In genomic region chr5:107635276-107635675, GRCh38 we compare ENCODE assay signal across 17 cellular contexts. TPM values are rescaled to one million over a fixed set of nuclear protein-coding genes. Genes with fewer than 3 reads are reported as not detected.
DNase-seq lines count a peak whose midpoint lies in the region; ATAC-seq, FAIRE-seq and TF ChIP-seq lines count a peak whose summit lies in the region.
"Had no signal": no experiment of that assay in that cellular context is flagged by ENCODE, and none has a peak within 500 bp of the region (broad histone marks: within the 10 kb centered on the region; RNA-seq: fewer than 3 reads in every experiment).

No MANE protein-coding gene starts in this region.

- no peaks in the 10 kb centered on the region for H4K20me1 ChIP-seq in GM23338 (replicated peaks; ENCODE audit: insufficient read depth)

- no peaks in the 10 kb centered on the region; the same call in 1 of the 2 replicates for H3K79me2 ChIP-seq in GM23338 (replicated peaks; ENCODE audit: insufficient read depth)

- H3K9me3 Mint-ChIP-seq in GM23338, result no peaks in the 10 kb centered on the region
- no peaks in the 10 kb centered on the region for H3K9me3 Mint-ChIP-seq in WTC11
- peaks cover 7% of the 10 kb centered on the region for H3K9me3 Mint-ChIP-seq in glutamatergic neuron (ENCODE audit: unreplicated experiment)
- H3K9me3 Mint-ChIP-seq in osteocyte (ENCODE audit: unreplicated experiment), result no peaks in the 10 kb centered on the region

- no peaks in the 10 kb centered on the region for H3K36me3 ChIP-seq in GM23338 (ENCODE audit: insufficient read depth)
- no peaks in the 10 kb centered on the region for H3K36me3 ChIP-seq in right atrium auricular region
- H3K36me3 ChIP-seq: BE2C, HAP-1 had no signal

- ATAC-seq in GM23338 (peak; percentile 28; the same call in 1 of the 3 replicates), WTC11 (peak; percentile 44; the same call in 1 of the 2 replicates), HG02870 (IDR thresholded peaks at IDR 0.05; ENCODE audit: unreplicated experiment) (no peak)

- TF ChIP-seq CTCF in GM23338 (conservative IDR thresholded peaks at IDR 0.05; ENCODE audit: low read depth in 2 of 2) (no peak), WTC11 (IDR thresholded peaks at IDR 0.05) (no peak), glutamatergic neuron (IDR thresholded peaks at IDR 0.05; ENCODE audit: partially characterized antibody, unreplicated experiment) (no peak), osteocyte (IDR thresholded peaks at IDR 0.05) (no peak), right atrium auricular region (IDR thresholded peaks at IDR 0.05) (no peak)

- no peak for TF ChIP-seq POLR2A in H54 (IDR thresholded peaks at IDR 0.05; ENCODE audit: low read depth, low read length)

- H3K27me3 Mint-ChIP-seq in GM23338 (ENCODE audit: insufficient read depth, low read depth, poor library complexity), result peaks cover 5% of the 10 kb centered on the region
- no peaks in the 10 kb centered on the region for H3K27me3 Mint-ChIP-seq in WTC11 (ENCODE audit: low read depth)
- H3K27me3 Mint-ChIP-seq in glutamatergic neuron (ENCODE audit: unreplicated experiment), result no peaks in the 10 kb centered on the region
- H3K27me3 Mint-ChIP-seq in osteocyte (ENCODE audit: unreplicated experiment), result no peaks in the 10 kb centered on the region

- no peak overlapping the region for H2AFZ ChIP-seq in GM23338

- H3K27ac Mint-ChIP-seq in GM23338 (peak overlapping the region; percentile 73; the same call in 1 of the 2 replicates), WTC11 (peak overlapping the region; percentile 33; the same call in 1 of the 2 replicates), glutamatergic neuron (ENCODE audit: unreplicated experiment) (peak overlapping the region; percentile 6), osteocyte (ENCODE audit: unreplicated experiment) (peak overlapping the region; percentile 76)
- H3K27ac Mint-ChIP-seq: CD4-positive, alpha-beta memory T cell had no signal

- H3K4me1 ChIP-seq in GM23338 (ENCODE audit: insufficient read depth), result peaks cover 36% of the 10 kb centered on the region
- H3K4me1 ChIP-seq in right atrium auricular region, result peaks cover 0 to 6% of the 10 kb centered on the region in 2 donors

- no peaks in the 10 kb centered on the region for H3K9me2 ChIP-seq in GM23338 (ENCODE audit: insufficient read depth)

- H3K4me1 Mint-ChIP-seq in GM23338 (peaks cover 57% of the 10 kb centered on the region), WTC11 (peaks cover 54% of the 10 kb centered on the region), glutamatergic neuron (ENCODE audit: low read depth, unreplicated experiment) (peaks cover 73% of the 10 kb centered on the region), osteocyte (ENCODE audit: unreplicated experiment) (peaks cover 40% of the 10 kb centered on the region)
- H3K4me1 Mint-ChIP-seq: CD4-positive, alpha-beta memory T cell had no signal

- H3K27me3 ChIP-seq in GM23338 (ENCODE audit: insufficient read depth) (no peaks in the 10 kb centered on the region), right atrium auricular region (no peaks in the 10 kb centered on the region)
- H3K27me3 ChIP-seq: BE2C had no signal

- POLR2A ChIA-PET in WTC11 (lab: Charles Lee), result no interaction called here

- FAIRE-seq in H54 (lab: Jason Lieb, UNC), result no peak
- FAIRE-seq: D721Med had no signal

- no peaks in the 10 kb centered on the region for H3F3A ChIP-seq in GM23338 (replicated peaks; ENCODE audit: low read depth)

- H3K4me2 ChIP-seq in GM23338, result no peak overlapping the region

- CTCF ChIA-PET in WTC11 (lab: Charles Lee), result interaction anchor here (1.1 kb wide), 1 partner anchor 63 kb away, joined by 4 read pairs; no protein-coding TSS in a partner anchor

- H3K36me3 Mint-ChIP-seq in GM23338 (ENCODE audit: low read depth) (no peaks in the 10 kb centered on the region; the same call in 2 of the 3 replicates), WTC11 (no peaks in the 10 kb centered on the region), glutamatergic neuron (ENCODE audit: unreplicated experiment) (no peaks in the 10 kb centered on the region), osteocyte (ENCODE audit: unreplicated experiment) (no peaks in the 10 kb centered on the region)
- H3K36me3 Mint-ChIP-seq: CD4-positive, alpha-beta memory T cell had no signal

- no peak for DNase-seq in GM23338 (ENCODE audit: low spot score)
- no peak for DNase-seq in WTC11 (ENCODE audit: low spot score)
- DNase-seq in glutamatergic neuron, result no peak
- no peak for DNase-seq in osteocyte (ENCODE audit: extremely low spot score, unreplicated experiment)
- no peak for DNase-seq in HuH-7 (ENCODE audit: low spot score)
- no peak for DNase-seq in H54 (ENCODE audit: insufficient read length, low spot score)
- DNase-seq in right atrium auricular region (ENCODE audit: low spot score), result no peak
- DNase-seq: BE2C; CD4-positive, alpha-beta memory T cell; DND-41; GF-D8; NCI-H1092 treated with DMSO at 0.1 percent for 48 hours; NCI-H1694 treated with DMSO at 0.1 percent for 48 hours; SIG-M5 had no signal

- H3K9me3 ChIP-seq in right atrium auricular region, result no peaks in the 10 kb centered on the region
- H3K9me3 ChIP-seq: BE2C, HAP-1 had no signal

- H3K4me3 Mint-ChIP-seq in GM23338 (no peak overlapping the region), WTC11 (no peak overlapping the region), glutamatergic neuron (ENCODE audit: unreplicated experiment) (peak overlapping the region; percentile 32), osteocyte (ENCODE audit: unreplicated experiment) (peak overlapping the region; percentile 50)
- H3K4me3 Mint-ChIP-seq: CD4-positive, alpha-beta memory T cell had no signal

- H3K27ac ChIP-seq in GM23338 (ENCODE audit: low read depth) (no peak overlapping the region), right atrium auricular region (no peak overlapping the region)

- H3K4me3 ChIP-seq in GM23338 (no peak overlapping the region), right atrium auricular region (no peak overlapping the region)
- H3K4me3 ChIP-seq: HAP-1 had no signal

TF ChIP-seq in GM23338, 12 proteins besides CTCF, POLR2A, EP300 and RAD21 (continues in another document):
- TF ChIP-seq ZNF114 (CRISPR knock-in tag; IDR thresholded peaks at IDR 0.05), result no peak

TF ChIP-seq in WTC11, 78 proteins besides CTCF, POLR2A, EP300 and RAD21:
- TF ChIP-seq SMAD4 (CRISPR knock-in tag; IDR thresholded peaks at IDR 0.05) (no peak), PRDM15 (CRISPR knock-in tag; IDR thresholded peaks at IDR 0.05) (no peak), EMX1 (CRISPR knock-in tag; IDR thresholded peaks at IDR 0.05) (no peak), FOXP1 (CRISPR knock-in tag; IDR thresholded peaks at IDR 0.05; ENCODE audit: borderline replicate concordance) (no peak), ATF3 (CRISPR knock-in tag; conservative IDR thresholded peaks at IDR 0.05) (no peak), JUN (CRISPR knock-in tag; IDR thresholded peaks at IDR 0.05) (no peak), TEAD1 (CRISPR knock-in tag; IDR thresholded peaks at IDR 0.05) (no peak), ELF4 (CRISPR knock-in tag; IDR thresholded peaks at IDR 0.05; ENCODE audit: low read depth) (no peak), ZNF232 (CRISPR knock-in tag; IDR thresholded peaks at IDR 0.05) (no peak), NFYB (CRISPR knock-in tag; conservative IDR thresholded peaks at IDR 0.05; ENCODE audit: low read depth) (no peak), FOXK1 (CRISPR knock-in tag; IDR thresholded peaks at IDR 0.05) (no peak), OVOL2 (CRISPR knock-in tag; IDR thresholded peaks at IDR 0.05; ENCODE audit: borderline replicate concordance) (no peak), ZMAT4 (CRISPR knock-in tag; IDR thresholded peaks at IDR 0.05) (no peak)
TF ChIP-seq in WTC11: peak in this region for 0.

RNA-seq across cellular contexts. Expression of gene EFNA5, which starts 35.5 kb away (rescaled TPM):
- total RNA-seq in GM23338 (2014; rRNA removed; shearing (Covaris generic)), result 7.5 and 18.1 TPM in 2 replicates
- 7.4 and 10.1 TPM in 2 replicates for polyA plus RNA-seq in GM23338 (2016; fragmentation: Nextera tagmentation; extraction: Ambion mirVana)
- total RNA-seq in WTC11 (2021) (17.4 to 23.6 TPM (median 23.2 TPM) in 3 replicates), glutamatergic neuron (ENCODE audit: unreplicated experiment) (158 TPM), osteocyte (34.2 and 35.4 TPM in 2 replicates), right atrium auricular region (10 to 100 TPM; 17.0 to 19.2 TPM)
- total RNA-seq: CD4-positive, alpha-beta memory T cell had no signal
- polyA plus RNA-seq: CD4-positive, alpha-beta memory T cell had no signal

Comparison
In these comparisons a context has a peak if more than half of its experiments do, and no peak if none do; other contexts are left out.
1. H3K27ac Mint-ChIP-seq: peak in every context shown above with its lines; median percentile 76 in osteocyte; 73 in GM23338; 33 in WTC11; 6 in glutamatergic neuron.
2. H3K4me3 Mint-ChIP-seq: peak in glutamatergic neuron (single experiment) and osteocyte (single experiment); none in GM23338 (single experiment) and WTC11 (single experiment).